In the genomic region with DNA sequence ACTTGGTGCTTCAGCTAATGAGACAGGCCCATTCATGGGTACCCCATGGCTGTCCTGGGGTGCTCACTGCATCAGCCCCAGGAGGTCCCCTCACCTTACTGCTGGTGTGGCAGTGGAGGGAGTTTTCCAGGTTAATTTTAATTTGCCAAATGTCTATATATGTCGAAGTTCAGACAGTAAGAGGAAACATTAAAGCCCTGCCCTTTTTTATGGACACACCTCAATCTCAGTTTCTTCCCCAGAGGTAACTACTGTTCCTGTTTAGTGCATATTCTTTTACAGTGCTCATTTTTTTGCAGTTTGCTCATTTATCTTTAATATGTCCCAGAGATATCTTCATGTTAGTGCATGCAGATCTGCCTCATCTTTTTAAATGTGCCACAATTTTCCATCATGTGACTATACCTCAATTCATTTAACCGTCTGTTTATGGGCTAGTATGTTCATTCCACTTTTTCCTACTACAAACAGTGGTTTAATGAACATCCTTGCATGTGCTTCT, we compare ENCODE assay signal across 22 cellular contexts. TPM values are rescaled to one million over a fixed set of nuclear protein-coding genes. Genes with fewer than 3 reads are reported as not detected.
A peak's percentile ranks its signal among the peaks of the same experiment; 100 is the strongest.
DNase-seq lines count a peak whose midpoint lies in the region; ATAC-seq and TF ChIP-seq lines count a peak whose summit lies in the region.
"Had no signal": no experiment of that assay in that cellular context is flagged by ENCODE, and none has a peak within 500 bp of the region (broad histone marks: within the 10 kb centered on the region; RNA-seq: fewer than 3 reads in every experiment).

No MANE protein-coding gene starts in this region.

- DNase-seq in RWPE1 (ENCODE audit: low spot score) (no peak), epithelial cell of prostate (ENCODE audit: low read depth, low spot score) (no peak), nephron progenitor cell (no peak), type B pancreatic cell (ENCODE audit: extremely low spot score, unreplicated experiment) (no peak), D341Med (ENCODE audit: low spot score) (no peak), tibial artery (no peak)
- DNase-seq: CD4-positive, CD25-positive, alpha-beta regulatory T cell; DMS79 treated with DMSO at 0.1 percent for 48 hours; GOT3; Kasumi-1; NCI-H187; NCI-H446 treated with DMSO at 0.1 percent for 48 hours; NCI-H526 treated with DMSO at 0.1 percent for 48 hours; OCI-M1; SHP77 treated with DMSO at 0.1 percent for 48 hours had no signal

- H3K4me1 Mint-ChIP-seq in nephron progenitor cell (peaks cover 59% of the 10 kb centered on the region), type B pancreatic cell (ENCODE audit: unreplicated experiment) (peaks cover 47% of the 10 kb centered on the region)

- no peaks in the 10 kb centered on the region for H3K36me3 ChIP-seq in tibial artery
- H3K36me3 ChIP-seq: BE2C, MG63 had no signal

- peaks cover 3 to 59% (median 29%) of the 10 kb centered on the region in 4 donors for H3K4me1 ChIP-seq in tibial artery

- H3K27ac ChIP-seq in RWPE1, result peak overlapping the region; percentile 47; the same call in 1 of the 2 replicates
- H3K27ac ChIP-seq in epithelial cell of prostate, result peak overlapping the region; percentile 54
- no peak overlapping the region for H3K27ac ChIP-seq in tibial artery
- H3K27ac ChIP-seq: A549, SK-N-MC had no signal

- H3K27ac Mint-ChIP-seq in nephron progenitor cell, result peak overlapping the region; percentile 32
- peak overlapping the region; percentile 0 for H3K27ac Mint-ChIP-seq in type B pancreatic cell

- H3K4me3 Mint-ChIP-seq in nephron progenitor cell (no peak overlapping the region), type B pancreatic cell (no peak overlapping the region)
- H3K4me3 Mint-ChIP-seq: CD4-positive, CD25-positive, alpha-beta regulatory T cell had no signal

- POLR2A ChIA-PET in RWPE1 (lab: Yijun Ruan, JAX; ENCODE audit: low non-redundant PET), result no interaction called here

- peaks cover 4% of the 10 kb centered on the region for H3K9me3 Mint-ChIP-seq in nephron progenitor cell
- no peaks in the 10 kb centered on the region for H3K9me3 Mint-ChIP-seq in type B pancreatic cell

- no peaks in the 10 kb centered on the region for H3K9me3 ChIP-seq in tibial artery
- H3K9me3 ChIP-seq: A549, BE2C, MG63 had no signal

- CTCF ChIA-PET in RWPE1 (lab: Yijun Ruan, JAX), result no interaction called here

- H3K27me3 Mint-ChIP-seq in nephron progenitor cell (ENCODE audit: low read depth, poor library complexity), result no peaks in the 10 kb centered on the region
- H3K27me3 Mint-ChIP-seq in type B pancreatic cell, result no peaks in the 10 kb centered on the region
- H3K27me3 Mint-ChIP-seq: CD4-positive, CD25-positive, alpha-beta regulatory T cell had no signal

- intact Hi-C loops in tibial artery (cut with DNase I; ENCODE audit: low total_unique reads), result no loop called here

- no peaks in the 10 kb centered on the region for H3K27me3 ChIP-seq in tibial artery
- H3K27me3 ChIP-seq: BE2C, MG63 had no signal

- no peak for ATAC-seq in GM18909 (IDR thresholded peaks at IDR 0.05; ENCODE audit: poor library complexity, unreplicated experiment)
- ATAC-seq: A549, HCT116 had no signal

- peaks cover 26% of the 10 kb centered on the region for H3K36me3 Mint-ChIP-seq in nephron progenitor cell (ENCODE audit: low read depth)
- H3K36me3 Mint-ChIP-seq in type B pancreatic cell, result peaks cover 11% of the 10 kb centered on the region

- no peak for TF ChIP-seq CTCF in RWPE1 (conservative IDR thresholded peaks at IDR 0.05; ENCODE audit: low read depth)
- no peak for TF ChIP-seq CTCF in nephron progenitor cell (IDR thresholded peaks at IDR 0.05)
- TF ChIP-seq CTCF in type B pancreatic cell (conservative IDR thresholded peaks at IDR 0.05), result no peak
- no peak for TF ChIP-seq CTCF in tibial artery (IDR thresholded peaks at IDR 0.05)

- no peak overlapping the region for H3K4me3 ChIP-seq in tibial artery
- H3K4me3 ChIP-seq: A549, GM12878, MG63, SK-N-MC had no signal

RNA-seq across cellular contexts. Expression of a gene that starts 11.6 kb away (rescaled TPM):
- total RNA-seq in type B pancreatic cell (ENCODE audit: low replicate concordance), result 16.1 and 26.1 TPM in 2 replicates

Comparison
In these comparisons a context has a peak if more than half of its experiments do, and no peak if none do; other contexts are left out.
1. H3K27ac ChIP-seq: peak in RWPE1 (single experiment) and epithelial cell of prostate (single experiment); none in tibial artery (0 of 2).